ENCODE assay signal across 1 cellular context in genomic region chr7:1567082-1567771, GRCh38.
TF ChIP-seq lines count a peak whose summit lies in the region.

No MANE protein-coding gene starts in this region.

TF ChIP-seq in H1, 55 proteins besides CTCF, POLR2A, EP300 and RAD21:
- TF ChIP-seq RNF2 (IDR thresholded peaks at IDR 0.05; ENCODE audit: borderline replicate concordance, low read depth, low read length, missing control alignments, poor library complexity, severe bottlenecking): no peak
- TF ChIP-seq FOSL1 (IDR thresholded peaks at IDR 0.05; ENCODE audit: insufficient read depth, low read depth, low read length): no peak
- TF ChIP-seq KDM4A (IDR thresholded peaks at IDR 0.05; ENCODE audit: low read depth, low read length, severe bottlenecking): no peak
- no peak for TF ChIP-seq GABPA (IDR thresholded peaks at IDR 0.05; ENCODE audit: borderline replicate concordance, insufficient read depth, low read length)
- no peak for TF ChIP-seq BACH1 (IDR thresholded peaks at IDR 0.05; ENCODE audit: low read length)
- TF ChIP-seq MAX (IDR thresholded peaks at IDR 0.05): no peak
